In the genomic region with DNA sequence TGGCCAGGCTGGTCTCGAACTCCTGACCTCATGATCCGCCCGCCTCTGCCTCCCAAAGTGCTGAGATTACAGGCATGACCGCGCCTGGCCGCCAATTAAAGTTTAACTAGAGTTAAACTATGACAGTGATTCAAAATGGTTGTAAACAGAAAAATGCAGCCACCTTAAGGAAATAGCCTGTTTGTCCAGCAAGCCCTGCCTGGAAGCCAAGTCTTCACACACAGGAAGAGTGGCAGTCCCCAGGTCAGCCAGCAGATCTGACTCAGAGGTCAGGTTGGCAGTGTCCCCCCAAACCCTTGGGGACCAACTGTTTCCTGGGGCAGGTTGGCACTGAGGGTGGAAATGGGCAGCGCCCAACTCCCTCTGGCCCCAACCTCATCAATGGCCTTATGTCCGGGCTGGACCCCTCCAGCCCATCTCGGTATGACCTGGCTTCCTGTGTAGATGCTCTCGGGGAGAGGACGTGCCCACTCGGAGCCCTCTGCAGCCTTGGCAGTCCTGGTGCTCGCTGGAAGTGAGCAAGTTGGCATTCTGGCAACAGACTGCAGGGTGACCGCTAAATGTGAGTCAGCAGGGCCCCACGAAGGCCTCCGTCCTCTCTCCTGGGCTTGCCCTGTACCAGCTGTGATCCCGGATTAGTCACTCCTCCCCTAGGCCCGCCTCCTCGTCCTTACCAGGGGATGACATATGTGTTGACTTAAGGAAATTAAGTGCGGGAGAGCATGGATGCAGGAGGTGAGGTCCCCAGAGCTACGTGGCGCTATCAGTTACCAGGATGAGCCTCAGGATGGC, we compare ENCODE assay signal across 8 cellular contexts. TPM values are rescaled to one million over a fixed set of nuclear protein-coding genes. Genes with fewer than 3 reads are reported as not detected.
DNase-seq lines count a peak whose midpoint lies in the region; ATAC-seq and TF ChIP-seq lines count a peak whose summit lies in the region.

No MANE protein-coding gene starts in this region.

- TSS peak; percentile 83 for BruUV-seq in HCT116 (replicated peaks; lab: Mats Ljungman, UMichigan)

- H3K27me3 ChIP-seq in HCT116 (ENCODE audit: insufficient read depth, low read length) = no peaks in the 10 kb centered on the region

- WGBS in urinary bladder = 30% methylated on average over 22 of the region's 22 CpGs

- peak overlapping the region; percentile 45 to 56 for H3K4me3 ChIP-seq in HCT116 (replicated peaks in 1 of 2; ENCODE audit: low read depth in 1 of 2, low read length in 2 of 2)
- H3K4me3 ChIP-seq in NB4 (ENCODE audit: low read depth, low read length) = peak overlapping the region; percentile 45
- H3K4me3 ChIP-seq in SK-N-MC = peak overlapping the region; percentile 82
- peak overlapping the region; percentile 41 for H3K4me3 ChIP-seq in urinary bladder (ENCODE audit: low read depth, low read length)

- peak overlapping the region; percentile 62 for H3K9ac ChIP-seq in HCT116 (ENCODE audit: low read length)
- H3K9ac ChIP-seq in SK-N-MC (ENCODE audit: insufficient read length) = peak overlapping the region; percentile 72

- peaks cover 29 to 42% of the 10 kb centered on the region in 2 experiments for H3K4me1 ChIP-seq in HCT116 (ENCODE audit: control insufficient read depth in 1 of 2, insufficient read depth in 2 of 2, low read length in 2 of 2)
- H3K4me1 ChIP-seq in urinary bladder (ENCODE audit: insufficient read depth) = no peaks in the 10 kb centered on the region

- peak overlapping the region; percentile 78 for H3K4me3 Mint-ChIP-seq in activated naive CD8-positive, alpha-beta T cell treated with anti-CD3 and anti-CD28 coated beads, Interleukin-2, amount 50 U/mL, for 24 hours

- H3K79me2 ChIP-seq in HCT116 (ENCODE audit: insufficient read depth, low read length) = no peaks in the 10 kb centered on the region

- no peaks in the 10 kb centered on the region for H3K9me3 ChIP-seq in HCT116 (ENCODE audit: control insufficient read depth in 1 of 2, insufficient read depth in 1 of 2, low read depth in 1 of 2, low read length in 2 of 2)
- no peaks in the 10 kb centered on the region for H3K9me3 ChIP-seq in SK-N-MC (ENCODE audit: low read depth, low read length)

- CTCF ChIA-PET in HCT116 (lab: Charles Lee) = interaction anchor here (0.7 to 1.8 kb wide), 13 partner anchors 9 to 140 kb away, joined by 3 to 13 read pairs (median 7); partner anchors contain the start of genes HSP90AB1 and SLC29A1

- no peaks in the 10 kb centered on the region for H3K9me2 ChIP-seq in HCT116 (ENCODE audit: insufficient read depth)

- H3K36me3 ChIP-seq in HCT116 (ENCODE audit: control insufficient read depth in 1 of 2, insufficient read depth in 2 of 2, low read length in 2 of 2) (peaks cover 5 to 29% of the 10 kb centered on the region in 2 experiments; a peak in 2 of 4 replicates), SK-N-MC (ENCODE audit: insufficient read depth, low read length) (peaks cover 35% of the 10 kb centered on the region), urinary bladder (ENCODE audit: insufficient read depth) (no peaks in the 10 kb centered on the region)

- peak overlapping the region; percentile 91 for H3K27ac Mint-ChIP-seq in activated naive CD8-positive, alpha-beta T cell treated with anti-CD3 and anti-CD28 coated beads, Interleukin-2, amount 50 U/mL, for 24 hours

- H3K9me3 Mint-ChIP-seq in activated naive CD8-positive, alpha-beta T cell treated with anti-CD3 and anti-CD28 coated beads, Interleukin-2, amount 50 U/mL, for 24 hours = no peaks in the 10 kb centered on the region

- TF ChIP-seq POLR2A in HCT116 (IDR thresholded peaks at IDR 0.05; ENCODE audit: borderline replicate concordance, extremely low read depth, insufficient read depth, insufficient read length) (no peak), NB4 (IDR thresholded peaks at IDR 0.05; ENCODE audit: extremely low read depth, insufficient read length) (no peak)

- peak; percentile 99 for DNase-seq in EH (ENCODE audit: low read depth)
- DNase-seq in HCT116 (ENCODE audit: low read depth, low spot score) = peak; percentile 86
- DNase-seq in NB4 (ENCODE audit: low read depth) = peak; percentile 94
- DNase-seq in SK-N-MC (ENCODE audit: low read depth, low spot score) = no peak
- DNase-seq in activated naive CD8-positive, alpha-beta T cell treated with anti-CD3 and anti-CD28 coated beads, Interleukin-2, amount 50 U/mL, for 24 hours = peak; percentile 72
- DNase-seq in Right ventricle myocardium inferior (ENCODE audit: missing footprints) = peak; percentile 93
- DNase-seq in omental fat pad (ENCODE audit: low spot score) = peak; percentile 87

- no peak overlapping the region for H2AFZ ChIP-seq in HCT116 (ENCODE audit: low read depth, low read length, poor library complexity, severe bottlenecking)

- peak; percentile 86 for ATAC-seq in HCT116
- ATAC-seq in activated naive CD8-positive, alpha-beta T cell treated with anti-CD3 and anti-CD28 coated beads, Interleukin-2, amount 50 U/mL, for 24 hours = peak; percentile 85
- peak; percentile 85 for ATAC-seq in Right ventricle myocardium inferior
- ATAC-seq in omental fat pad (ENCODE audit: low FRiP score) = peak; percentile 93

- TF ChIP-seq RAD21 in HCT116 (IDR thresholded peaks at IDR 0.05; ENCODE audit: low read depth) = no peak

- POLR2A ChIA-PET in HCT116 (lab: Charles Lee) = interaction anchor here (1.1 to 2.4 kb wide), 3 partner anchors 9 to 14 kb away, joined by 4 to 31 read pairs (median 8); partner anchors contain the start of genes HSP90AB1 and SLC29A1

- no peaks in the 10 kb centered on the region for H4K20me1 ChIP-seq in HCT116 (ENCODE audit: insufficient read depth)

- peak overlapping the region; percentile 85 for H3K4me2 ChIP-seq in HCT116 (ENCODE audit: low read length)

- no peaks in the 10 kb centered on the region for H3K27me3 Mint-ChIP-seq in activated naive CD8-positive, alpha-beta T cell treated with anti-CD3 and anti-CD28 coated beads, Interleukin-2, amount 50 U/mL, for 24 hours

- intact Hi-C loops in HCT116 (cut with micrococcal nuclease) (loop anchor here (1.0 kb wide), 1 partner anchor 101 kb away; no protein-coding TSS in a partner anchor), Right ventricle myocardium inferior (cut with DNase I) (no loop called here)

- H3K36me3 Mint-ChIP-seq in activated naive CD8-positive, alpha-beta T cell treated with anti-CD3 and anti-CD28 coated beads, Interleukin-2, amount 50 U/mL, for 24 hours (ENCODE audit: low read depth) = peaks cover 24% of the 10 kb centered on the region

- H3K27ac ChIP-seq in HCT116 (ENCODE audit: low read depth, low read length) (peak overlapping the region; percentile 82), SK-N-MC (no peak overlapping the region), urinary bladder (ENCODE audit: low read depth) (peak overlapping the region; percentile 86)

- RAD21 ChIA-PET in HCT116 (lab: Charles Lee; ENCODE audit: low non-redundant PET in 1 of 2, low total read pairs in 2 of 2, uncharacterized antibody in 2 of 2, unreplicated experiment in 2 of 2) = interaction anchor here (0.7 to 0.9 kb wide), 3 partner anchors 10 to 64 kb away, joined by 3 to 4 read pairs (median 4); partner anchors contain the start of gene HSP90AB1 (in 2 of the 2)

- TF ChIP-seq CTCF in HCT116 (IDR thresholded peaks at IDR 0.05 in 2 of 3, conservative IDR thresholded peaks at IDR 0.05 in 1 of 3; ENCODE audit: borderline replicate concordance in 1 of 3, insufficient read depth in 1 of 3, low read depth in 2 of 3, low read length in 2 of 3) (no peak), NB4 (IDR thresholded peaks at IDR 0.05; ENCODE audit: low read depth, low read length) (no peak), omental fat pad (IDR thresholded peaks at IDR 0.05) (no peak)

- peaks cover 32% of the 10 kb centered on the region for H3K4me1 Mint-ChIP-seq in activated naive CD8-positive, alpha-beta T cell treated with anti-CD3 and anti-CD28 coated beads, Interleukin-2, amount 50 U/mL, for 24 hours

RNA-seq across cellular contexts. Expression of gene HSP90AB1, which starts 9.7 kb away (rescaled TPM):
- total RNA-seq in HCT116 (2021; ENCODE audit: unreplicated experiment) (2,554 TPM), Right ventricle myocardium inferior (867 TPM), omental fat pad (1,000 to 10,000 TPM in 1 of 4 donors, 100 to 1,000 TPM in 3; 553 to 1,198 (median 846) TPM), urinary bladder (220 TPM)
- polyA plus RNA-seq in HCT116 (2012) = 1,463 and 1,823 TPM in 2 replicates
- polyA plus RNA-seq in urinary bladder = 600 TPM

RNA-seq across cellular contexts. Expression of gene SLC29A1, which starts 13.8 kb away (rescaled TPM):
- total RNA-seq in HCT116 (2021; ENCODE audit: unreplicated experiment) (67.6 TPM), Right ventricle myocardium inferior (170 TPM), omental fat pad (100 to 1,000 TPM in 1 of 4 donors, 10 to 100 TPM in 3; 61.7 to 317 (median 87.0) TPM), urinary bladder (16.3 TPM)
- 60.2 and 73.6 TPM in 2 replicates for polyA plus RNA-seq in HCT116 (2012)
- 80.1 TPM for polyA plus RNA-seq in urinary bladder

RNA-seq across cellular contexts. Expression of gene SLC35B2, which starts 20.1 kb away (rescaled TPM):
- total RNA-seq in HCT116 (2021; ENCODE audit: unreplicated experiment) (50.5 TPM), Right ventricle myocardium inferior (21.3 TPM), omental fat pad (10 to 100 TPM; 25.3 to 31.9 (median 30.4) TPM), urinary bladder (29.4 TPM)
- 35.2 and 47.5 TPM in 2 replicates for polyA plus RNA-seq in HCT116 (2012)
- polyA plus RNA-seq in urinary bladder = 51.3 TPM

RNA-seq across cellular contexts. Expression of gene MYMX, which starts 20.5 kb away (rescaled TPM):
- total RNA-seq in HCT116 (2021; ENCODE audit: unreplicated experiment) (not detected), Right ventricle myocardium inferior (not detected), omental fat pad (10 to 100 TPM in 1 of 4 donors, 1 to 10 TPM in 2, not detected in 1; 1.9 to 15.8 (median 2.4) TPM), urinary bladder (not detected)
- 0.13 TPM in 1 of 2 replicates, not detected in the other for polyA plus RNA-seq in HCT116 (2012)
- polyA plus RNA-seq in urinary bladder = 0.28 TPM

RNA-seq across cellular contexts. Expression of gene NFKBIE, which starts 28.1 kb away (rescaled TPM):
- total RNA-seq in HCT116 (2021; ENCODE audit: unreplicated experiment) (7.6 TPM), Right ventricle myocardium inferior (2.4 TPM), omental fat pad (10 to 100 TPM; 13.1 to 25.5 (median 15.3) TPM), urinary bladder (2.6 TPM)
- polyA plus RNA-seq in HCT116 (2012) = 6.2 and 8.2 TPM in 2 replicates
- polyA plus RNA-seq in urinary bladder = 5.5 TPM
